In genomic region chr6:138654715-138655634, GRCh38 we compare ENCODE assay signal across 9 cellular contexts.
DNase-seq lines count a peak whose midpoint lies in the region; ATAC-seq, FAIRE-seq and TF ChIP-seq lines count a peak whose summit lies in the region.
"Had no signal": no experiment of that assay in that cellular context is flagged by ENCODE, and none has a peak within 500 bp of the region (broad histone marks: within the 10 kb centered on the region; RNA-seq: fewer than 3 reads in every experiment).

No MANE protein-coding gene starts in this region.

- no TSS peak for BruUV-seq in PC-9 (replicated peaks; lab: Mats Ljungman, UMichigan)

- POLR2A ChIA-PET in PC-9 (lab: Charles Lee; ENCODE audit: unreplicated experiment): interaction anchor here (0.5 kb wide), 1 partner anchor 128 kb away, joined by 3 read pairs; no protein-coding TSS in a partner anchor

- H3K79me2 ChIP-seq in PC-9 (ENCODE audit: low read depth): peaks cover 70% of the 10 kb centered on the region

- intact Hi-C loops in PC-9 (cut with micrococcal nuclease; ENCODE audit: unreplicated experiment): no loop called here
- intact Hi-C loops in pancreas (cut with DNase I): no loop called here

- peak overlapping the region; percentile 22; the same call in 1 of the 2 replicates for H3K4me2 ChIP-seq in PC-9

- H3K9me3 Mint-ChIP-seq in HFFc6: no peaks in the 10 kb centered on the region

- FAIRE-seq in pancreas (lab: Jason Lieb, UNC): no peak

- 90 to 92% methylated on average over 6 of the region's 6 CpGs for WGBS in pancreas, 2 donors

- no peaks in the 10 kb centered on the region for H3K9me2 ChIP-seq in PC-9 (ENCODE audit: insufficient read depth)

- peak; percentile 5 for DNase-seq in HFFc6
- no peak for DNase-seq in PC-9
- DNase-seq in fibroblast of the aortic adventitia (ENCODE audit: low read depth): peak; percentile 27
- no peak for DNase-seq in HT-29 (ENCODE audit: low spot score)
- DNase-seq in pancreas: no peak
- DNase-seq in NCI-H226: no peak
- no peak for DNase-seq in activated effector memory CD4-positive, alpha-beta T cell treated with Interleukin-2 at 50 U/mL for 16 hours

- TF ChIP-seq CTCF in HFFc6 (IDR thresholded peaks at IDR 0.05) (no peak), PC-9 (conservative IDR thresholded peaks at IDR 0.05) (no peak), fibroblast of the aortic adventitia (IDR thresholded peaks at IDR 0.05; ENCODE audit: insufficient read depth, low read length) (no peak), pancreas (IDR thresholded peaks at IDR 0.05) (no peak)

- H3K4me1 ChIP-seq in PC-9 (replicated peaks; ENCODE audit: insufficient read depth) (peaks cover 19% of the 10 kb centered on the region), pancreas (no peaks in the 10 kb centered on the region)

- H3K4me3 ChIP-seq in PC-9 (no peak overlapping the region), fibroblast of the aortic adventitia (ENCODE audit: low read depth, low read length) (no peak overlapping the region), pancreas (no peak overlapping the region)
- H3K4me3 ChIP-seq: lung had no signal

- H3K36me3 Mint-ChIP-seq in HFFc6 (ENCODE audit: low read depth): no peaks in the 10 kb centered on the region

- H3K27ac Mint-ChIP-seq in HFFc6: peak overlapping the region; percentile 42; the same call in 1 of the 2 replicates

- CTCF ChIA-PET in PC-9 (lab: Charles Lee): no interaction called here

- 0 out of 2 replicates have a peak, but pooled peaks cover 3% of the 10 kb centered on the region for H3F3A ChIP-seq in PC-9 (ENCODE audit: insufficient read depth, low read depth)

- peak overlapping the region; percentile 68 for H3K4me3 Mint-ChIP-seq in HFFc6

- no peaks in the 10 kb centered on the region for H3K27me3 ChIP-seq in PC-9 (ENCODE audit: insufficient read depth, low read depth)
- no peaks in the 10 kb centered on the region for H3K27me3 ChIP-seq in pancreas

- H3K9me3 ChIP-seq in PC-9 (ENCODE audit: insufficient read depth, low read depth) (no peaks in the 10 kb centered on the region), pancreas (no peaks in the 10 kb centered on the region)

- H3K36me3 ChIP-seq in PC-9 (ENCODE audit: low read depth) (no peaks in the 10 kb centered on the region), pancreas (no peaks in the 10 kb centered on the region)

- H3K4me1 Mint-ChIP-seq in HFFc6 (ENCODE audit: low read depth): peaks cover 32% of the 10 kb centered on the region

- H2AFZ ChIP-seq in PC-9: no peak overlapping the region

- peak overlapping the region; percentile 26 for H3K27ac ChIP-seq in PC-9
- H3K27ac ChIP-seq in pancreas: no peak overlapping the region

- H4K20me1 ChIP-seq in PC-9 (ENCODE audit: insufficient read depth): no peaks in the 10 kb centered on the region; the same call in 1 of the 2 replicates

- ATAC-seq in GM18519 (IDR thresholded peaks at IDR 0.05; ENCODE audit: low FRiP score, unreplicated experiment): peak; percentile 99
- ATAC-seq in pancreas: no peak

- H3K27me3 Mint-ChIP-seq in HFFc6 (ENCODE audit: insufficient read depth): no peaks in the 10 kb centered on the region; the same call in 1 of the 2 replicates

Comparison
In these comparisons a context has a peak if more than half of its experiments do, and no peak if none do; other contexts are left out.
1. DNase-seq: peak in HFFc6 (single experiment) and fibroblast of the aortic adventitia (single experiment); none in PC-9 (0 of 2), HT-29 (single experiment), pancreas (0 of 6), NCI-H226 (single experiment) and activated effector memory CD4-positive, alpha-beta T cell treated with Interleukin-2 at 50 U/mL for 16 hours (single experiment).